In genomic region chr1:154837034-154837678, GRCh38 we compare ENCODE assay signal across 19 cellular contexts. TPM values are rescaled to one million over a fixed set of nuclear protein-coding genes. Genes with fewer than 3 reads are reported as not detected.
A peak's percentile ranks its signal among the peaks of the same experiment; 100 is the strongest.
DNase-seq lines count a peak whose midpoint lies in the region; ATAC-seq, FAIRE-seq and TF ChIP-seq lines count a peak whose summit lies in the region.
"Had no signal": no experiment of that assay in that cellular context is flagged by ENCODE, and none has a peak within 500 bp of the region (broad histone marks: within the 10 kb centered on the region; RNA-seq: fewer than 3 reads in every experiment).

No MANE protein-coding gene starts in this region.

- H3K27me3 ChIP-seq in BLaER1 (no peaks in the 10 kb centered on the region), MM.1S (replicated peaks; ENCODE audit: insufficient read depth, low read length) (no peaks in the 10 kb centered on the region), K562 (ENCODE audit: control insufficient read depth in 2 of 2, insufficient read depth in 2 of 2, low read length in 2 of 2) (peaks cover 58 to 80% of the 10 kb centered on the region in 2 experiments), breast epithelium (no peaks in the 10 kb centered on the region)
- H3K27me3 ChIP-seq: esophagus muscularis mucosa had no signal

- H3K9me3 ChIP-seq in BLaER1 (no peaks in the 10 kb centered on the region), MM.1S (replicated peaks; ENCODE audit: insufficient read depth, low read length) (no peaks in the 10 kb centered on the region), K562 (replicated peaks; ENCODE audit: control insufficient read depth, insufficient read depth, low read depth, low read length) (no peaks in the 10 kb centered on the region), mucosa of descending colon (no peaks in the 10 kb centered on the region), breast epithelium (no peaks in the 10 kb centered on the region)
- H3K9me3 ChIP-seq: esophagus muscularis mucosa had no signal

- CTCF ChIA-PET in K562 (lab: Yijun Ruan, JAX; ENCODE audit: low intra/inter-chr PET ratio) = no interaction called here

- H3K4me1 ChIP-seq in BLaER1 (peaks cover 78% of the 10 kb centered on the region), MM.1S (ENCODE audit: low read length) (peaks cover 49% of the 10 kb centered on the region), K562 (replicated peaks in 1 of 2; ENCODE audit: control insufficient read depth in 2 of 2, insufficient read depth in 2 of 2, low read length in 2 of 2) (peaks cover 0 to 8% of the 10 kb centered on the region in 2 experiments; a peak in 2 of 5 replicates), mucosa of descending colon (ENCODE audit: low read depth) (no peaks in the 10 kb centered on the region), breast epithelium (no peaks in the 10 kb centered on the region)
- H3K4me1 ChIP-seq: parathyroid adenoma had no signal

- peak overlapping the region; percentile 85 for H3K4me2 ChIP-seq in BLaER1
- H3K4me2 ChIP-seq in MM.1S (ENCODE audit: low read depth, low read length) = peak overlapping the region; percentile 55; the same call in 1 of the 2 replicates
- no peak overlapping the region for H3K4me2 ChIP-seq in K562 (ENCODE audit: insufficient read depth, low read length)
- H3K4me2 ChIP-seq: PC-9 had no signal

- FAIRE-seq in K562 (lab: Jason Lieb, UNC) = no peak
- FAIRE-seq: bronchial epithelial cell had no signal

- DNase-seq in MM.1S (no peak), K562 (ENCODE audit: extremely low read depth in 1 of 4, low spot score in 3 of 4) (peak in 3 of 4 experiments; percentile 17 to 56 (median 51)), mucosa of descending colon (no peak), G401 (ENCODE audit: low spot score) (no peak), breast epithelium (ENCODE audit: low spot score in 2 of 2) (no peak), foreskin fibroblast (no peak)
- DNase-seq: activated CD4-positive, alpha-beta memory T cell treated with anti-CD3 and anti-CD28 coated beads for 36 hours; activated naive CD8-positive, alpha-beta T cell treated with anti-CD3 and anti-CD28 coated beads, Interleukin-2, amount 10 ng/mL, durations not matched to agents 7 days and 5 days; activated T-cell treated with anti-CD3 and anti-CD28 coated beads, Interleukin-2, amount 50 U/mL, for 48 hours; CD4-positive, CD25-positive, alpha-beta regulatory T cell; hypothalamus; KG1; PC-9; stimulated activated naive CD8-positive, alpha-beta T cell treated with anti-CD3 and anti-CD28 coated beads, Interleukin-15, Interleukin-2, amounts not matched to agents 100 U/mL and 50 U/mL, for 24 hours had no signal

- TF ChIP-seq EP300 in K562 (IDR thresholded peaks at IDR 0.05; ENCODE audit: low read length) = no peak

- ATAC-seq in K562 (no peak; the same call in 2 of the 3 replicates), mucosa of descending colon (peak; percentile 15), GM19035 (IDR thresholded peaks at IDR 0.05; ENCODE audit: unreplicated experiment) (no peak)
- ATAC-seq: stimulated activated naive CD8-positive, alpha-beta T cell treated with anti-CD3 and anti-CD28 coated beads, Interleukin-15, Interleukin-2, amounts not matched to agents 100 U/mL and 50 U/mL, for 24 hours had no signal

- under 1% methylated on average over 13 of the region's 13 CpGs for whole genome bisulfite sequencing in K562 (ENCODE audit: insufficient coverage, low coverage, missing lambda C conversion rate)

- POLR2A ChIA-PET in K562 (lab: Yijun Ruan, JAX) = interaction anchor here (0.6 to 0.7 kb wide), 2 partner anchors 8 to 24 kb away, joined by 3 to 4 read pairs; no protein-coding TSS in a partner anchor

- no peaks in the 10 kb centered on the region for H4K20me1 ChIP-seq in BLaER1
- H4K20me1 ChIP-seq in MM.1S (ENCODE audit: insufficient read depth, low read length) = no peaks in the 10 kb centered on the region
- H4K20me1 ChIP-seq in K562 (replicated peaks; ENCODE audit: control insufficient read depth, insufficient read depth, low read length) = peaks cover 13% of the 10 kb centered on the region; the same call in 1 of the 2 replicates

- TF ChIP-seq CTCF in MM.1S (IDR thresholded peaks at IDR 0.05; ENCODE audit: low read length) (no peak), K562 (IDR thresholded peaks at IDR 0.05 in 2 of 3, conservative IDR thresholded peaks at IDR 0.05 in 1 of 3; ENCODE audit: insufficient read depth in 2 of 3, low read depth in 1 of 3, low read length in 3 of 3) (no peak), mucosa of descending colon (IDR thresholded peaks at IDR 0.05) (no peak), breast epithelium (IDR thresholded peaks at IDR 0.05) (no peak), foreskin fibroblast (IDR thresholded peaks at IDR 0.05; ENCODE audit: low read depth, low read length) (no peak)

- TF ChIP-seq RAD21 in K562 (CRISPR knock-in tag; conservative IDR thresholded peaks at IDR 0.05 in 1 of 2, IDR thresholded peaks at IDR 0.05 in 1 of 2) = no peak

- no TSS peak for BruUV-seq in K562 (replicated peaks; lab: Mats Ljungman, UMichigan)

- H3K4me3 ChIP-seq in BLaER1 (no peak overlapping the region), MM.1S (ENCODE audit: low read length) (no peak overlapping the region), K562 (no peak overlapping the region), mucosa of descending colon (no peak overlapping the region), breast epithelium (no peak overlapping the region), foreskin fibroblast (ENCODE audit: low read depth in 1 of 2, low read length in 2 of 2) (no peak overlapping the region)
- H3K4me3 ChIP-seq: esophagus muscularis mucosa, PC-9 had no signal

- no peaks in the 10 kb centered on the region for H3K9me1 ChIP-seq in K562 (ENCODE audit: control insufficient read depth, insufficient read depth, low read length)

- H3K9ac ChIP-seq in BLaER1 (no peak overlapping the region; the same call in 1 of the 2 replicates), MM.1S (ENCODE audit: low read length) (peak overlapping the region; percentile 30; the same call in 1 of the 2 replicates), K562 (ENCODE audit: insufficient read depth in 1 of 2, low read depth in 2 of 2, low read length in 2 of 2) (peak overlapping the region in 1 of 2 experiments; percentile 62; a peak in 1 of 4 replicates)
- H3K9ac ChIP-seq: parathyroid adenoma had no signal

- in situ Hi-C loops in K562 (cut with MboI) = no loop called here
- in situ Hi-C loops in G401 (cut with HindIII; ENCODE audit: low sequenced_read_pairs) = no loop called here

- TF ChIP-seq POLR2A in K562 (conservative IDR thresholded peaks at IDR 0.05) = no peak
- no peak for TF ChIP-seq POLR2A in breast epithelium (IDR thresholded peaks at IDR 0.05)

- H3K79me2 ChIP-seq in MM.1S (ENCODE audit: low read length) (peaks cover 76% of the 10 kb centered on the region), K562 (ENCODE audit: control insufficient read depth, insufficient read depth, low read length) (no peaks in the 10 kb centered on the region)
- H3K79me2 ChIP-seq: parathyroid adenoma had no signal

- intact Hi-C loops in K562 (cut with micrococcal nuclease) = no loop called here
- intact Hi-C loops in mucosa of descending colon (cut with DNase I, micrococcal nuclease) = no loop called here
- intact Hi-C loops in breast epithelium (cut with DNase I; ENCODE audit: low total_unique reads) = no loop called here

- no peaks in the 10 kb centered on the region for H3K9me2 ChIP-seq in MM.1S (replicated peaks; ENCODE audit: insufficient read depth, low read length)

- H3K36me3 ChIP-seq in BLaER1 (no peaks in the 10 kb centered on the region), MM.1S (replicated peaks; ENCODE audit: insufficient read depth, low read length) (no peaks in the 10 kb centered on the region), K562 (ENCODE audit: control insufficient read depth, insufficient read depth, low read length) (no peaks in the 10 kb centered on the region), mucosa of descending colon (ENCODE audit: low read depth) (no peaks in the 10 kb centered on the region), breast epithelium (no peaks in the 10 kb centered on the region)
- H3K36me3 ChIP-seq: esophagus muscularis mucosa had no signal

- H3F3A ChIP-seq in MM.1S (ENCODE audit: insufficient read depth, low read length) = peaks cover 15% of the 10 kb centered on the region

- H3K27ac ChIP-seq in BLaER1 = peak overlapping the region; percentile 83; the same call in 1 of the 2 replicates
- peak overlapping the region; percentile 88 for H3K27ac ChIP-seq in MM.1S (ENCODE audit: low read length)
- no peak overlapping the region for H3K27ac ChIP-seq in K562 (ENCODE audit: extremely low read depth, low read depth, low read length)
- no peak overlapping the region for H3K27ac ChIP-seq in breast epithelium
- H3K27ac ChIP-seq: parathyroid adenoma, PC-9 had no signal

- H2AFZ ChIP-seq in MM.1S (ENCODE audit: low read length) (peak overlapping the region; percentile 2; the same call in 1 of the 2 replicates), K562 (ENCODE audit: low read depth, low read length) (no peak overlapping the region)
- H2AFZ ChIP-seq: parathyroid adenoma, PC-9 had no signal

RNA-seq across cellular contexts. Expression of gene KCNN3, which starts 32.9 kb away (rescaled TPM):
- 0.12 TPM in 1 of 2 replicates, not detected in the other for total RNA-seq in K562 (2011; cell fraction: chromatin; rRNA removed; ENCODE audit: low replicate concordance)
- 0.17 TPM in 1 of 2 replicates, not detected in the other for total RNA-seq in K562 (2011; cell fraction: nucleolus; rRNA removed)
- total RNA-seq in K562 (2011; cell fraction: nucleoplasm; rRNA removed) = not detected in 2 replicates
- total RNA-seq in K562 (2014; rRNA removed) = 0.12 TPM in 1 of 2 replicates, not detected in the other
- not detected in 2 replicates for total RNA-seq in K562 (2014; rRNA removed; fragmentation: Illumina TruSeq; extraction: Trizol)
- total RNA-seq in K562 (2015; rRNA removed; fragmentation: Illumina TruSeq; extraction: Trizol) = not detected in 2 replicates
- total RNA-seq in K562 (2021) = 0.02 and 0.04 TPM in 2 replicates
- 0.03 TPM in 1 of 2 replicates, not detected in the other for polyA plus RNA-seq in K562 (2011; rRNA removed)
- 0.01 and 0.07 TPM in 2 replicates for polyA plus RNA-seq in K562 (2011; cell fraction: cytosol; rRNA removed)
- 0.01 and 0.07 TPM in 2 replicates for polyA plus RNA-seq in K562 (2011; cell fraction: nucleus; rRNA removed)
- polyA plus RNA-seq in K562 (2012) = 0.03 and 0.14 TPM in 2 replicates
- polyA plus RNA-seq in K562 (2014; fragmentation: Illumina TruSeq; extraction: Trizol) = not detected in 2 replicates
- not detected for polyA plus RNA-seq in K562 (2014; fragmentation: Nextera tagmentation; extraction: Ambion mirVana)
- polyA plus RNA-seq in K562 (2014; rRNA removed) = 0.03 TPM in 1 of 2 replicates, not detected in the other
- polyA minus RNA-seq in K562 (2011; rRNA and poly(A)+ RNA removed) = 0.07 TPM in 1 of 2 replicates, not detected in the other
- polyA minus RNA-seq in K562 (2011; cell fraction: cytosol; rRNA and poly(A)+ RNA removed) = not detected in 2 replicates
- not detected in 2 replicates for polyA minus RNA-seq in K562 (2011; cell fraction: nucleus; rRNA and poly(A)+ RNA removed)
- 10 to 100 TPM in 1 of 3 donors, 1 to 10 TPM in 2; 1.5 to 19.3 (median 2.0) TPM for total RNA-seq in mucosa of descending colon
- total RNA-seq in G401 (2014; rRNA removed; shearing (Covaris generic)) = under 0.01 and 0.64 TPM in 2 replicates
- total RNA-seq in breast epithelium = 1 to 10 TPM in 2 of 3 donors, under 1 TPM in 1; 0.96 to 1.6 (median 1.0) TPM
- polyA plus RNA-seq: CD4-positive, CD25-positive, alpha-beta regulatory T cell had no signal

Comparison
In these comparisons a context has a peak if more than half of its experiments do, and no peak if none do; other contexts are left out.
1. H3K27ac ChIP-seq: peak in BLaER1 (single experiment) and MM.1S (single experiment); none in K562 (single experiment) and breast epithelium (0 of 2).
2. DNase-seq: peak in K562 (3 of 4); none in MM.1S (single experiment), mucosa of descending colon (0 of 3), G401 (single experiment), breast epithelium (0 of 2) and foreskin fibroblast (0 of 2).